1 cellular context compared by ENCODE assay signal in genomic region chr1:12106861-12107260, GRCh38.
A peak's percentile ranks its signal among the peaks of the same experiment; 100 is the strongest.
TF ChIP-seq lines count a peak whose summit lies in the region.

No MANE protein-coding gene starts in this region.

TF ChIP-seq in A549, 52 proteins besides CTCF, POLR2A, EP300 and RAD21:
- TF ChIP-seq SMC3 (IDR thresholded peaks at IDR 0.05): 0 out of 3 replicates have a peak, but pooled peaks have one; percentile 9
